Comparison of ENCODE assay signal across 19 cellular contexts in genomic region chr15:27865926-27866325, GRCh38.
DNase-seq lines count a peak whose midpoint lies in the region; ATAC-seq and TF ChIP-seq lines count a peak whose summit lies in the region.
"Had no signal": no experiment of that assay in that cellular context is flagged by ENCODE, and none has a peak within 500 bp of the region (broad histone marks: within the 10 kb centered on the region; RNA-seq: fewer than 3 reads in every experiment).

No MANE protein-coding gene starts in this region.

- no peaks in the 10 kb centered on the region for H3K36me3 ChIP-seq in BLaER1
- H3K36me3 ChIP-seq: BE2C had no signal

- TF ChIP-seq CTCF in neural crest cell (conservative IDR thresholded peaks at IDR 0.05) = no peak
- no peak for TF ChIP-seq CTCF in progenitor cell of endocrine pancreas (IDR thresholded peaks at IDR 0.05; ENCODE audit: unreplicated experiment)

- DNase-seq in D341Med (ENCODE audit: low spot score) = peak; percentile 10
- no peak for DNase-seq in neural crest cell (ENCODE audit: low read depth, low spot score)
- no peak for DNase-seq in progenitor cell of endocrine pancreas (ENCODE audit: low spot score, unreplicated experiment)
- DNase-seq in stimulated activated CD4-positive, alpha-beta T cell treated with anti-CD3 and anti-CD28 coated beads, Interleukin-15, amount 100 ng/mL, for 24 hours = no peak
- DNase-seq: BE2C; Calu3; CD4-positive, alpha-beta memory T cell; DMS 273 treated with DMSO at 0.1 percent for 48 hours; DMS53; EL; GM23248; HCEC 1CT; KBM-7 had no signal

- H3K27me3 Mint-ChIP-seq in neural crest cell (ENCODE audit: low read depth) (no peaks in the 10 kb centered on the region), progenitor cell of endocrine pancreas (peaks cover 18% of the 10 kb centered on the region)
- H3K27me3 Mint-ChIP-seq: CD4-positive, alpha-beta memory T cell; IgD-negative memory B cell had no signal

- H3K4me3 Mint-ChIP-seq in neural crest cell = no peak overlapping the region
- no peak overlapping the region for H3K4me3 Mint-ChIP-seq in progenitor cell of endocrine pancreas (ENCODE audit: low read depth)
- H3K4me3 Mint-ChIP-seq: CD14-positive monocyte; CD4-positive, alpha-beta memory T cell had no signal

- H3K27me3 ChIP-seq in BLaER1 = no peaks in the 10 kb centered on the region
- H3K27me3 ChIP-seq: BE2C had no signal

- peaks cover 16% of the 10 kb centered on the region for H3K9me3 ChIP-seq in BLaER1
- H3K9me3 ChIP-seq: BE2C had no signal

- H3K36me3 Mint-ChIP-seq in neural crest cell (ENCODE audit: low read depth) (no peaks in the 10 kb centered on the region), progenitor cell of endocrine pancreas (ENCODE audit: insufficient read depth) (no peaks in the 10 kb centered on the region)
- H3K36me3 Mint-ChIP-seq: CD14-positive monocyte; CD4-positive, alpha-beta memory T cell; IgD-negative memory B cell had no signal

- H3K4me1 ChIP-seq in BLaER1 = peaks cover 82% of the 10 kb centered on the region
- H3K4me1 ChIP-seq: BE2C had no signal

- H3K4me1 Mint-ChIP-seq in neural crest cell = peaks cover 9% of the 10 kb centered on the region
- no peaks in the 10 kb centered on the region for H3K4me1 Mint-ChIP-seq in progenitor cell of endocrine pancreas (ENCODE audit: low read depth)
- H3K4me1 Mint-ChIP-seq: CD14-positive monocyte; CD4-positive, alpha-beta memory T cell had no signal

- H3K9ac ChIP-seq in BLaER1 = 0 out of 2 replicates have a peak overlapping the region, but pooled peaks have one; percentile 6
- H3K9ac ChIP-seq: GM23248 had no signal

- peak overlapping the region; percentile 86 for H3K4me2 ChIP-seq in BLaER1

- ATAC-seq in HG03460 (IDR thresholded peaks at IDR 0.05; ENCODE audit: unreplicated experiment) = no peak
- ATAC-seq: GM12878, HepG2 had no signal

- H3K27ac Mint-ChIP-seq in neural crest cell (ENCODE audit: unreplicated experiment) (peak overlapping the region; percentile 50), progenitor cell of endocrine pancreas (peak overlapping the region; percentile 10)
- H3K27ac Mint-ChIP-seq: CD14-positive monocyte; CD4-positive, alpha-beta memory T cell; IgD-negative memory B cell had no signal

- H3K4me3 ChIP-seq in BLaER1 = no peak overlapping the region
- H3K4me3 ChIP-seq: GM12878, GM23248 had no signal

- H3K27ac ChIP-seq in BLaER1 = peak overlapping the region; percentile 72
- H3K27ac ChIP-seq: GM23248 had no signal

- no peaks in the 10 kb centered on the region for H3K9me3 Mint-ChIP-seq in neural crest cell
- peaks cover 8% of the 10 kb centered on the region for H3K9me3 Mint-ChIP-seq in progenitor cell of endocrine pancreas (ENCODE audit: low read depth)

- H4K20me1 ChIP-seq in BLaER1 = no peaks in the 10 kb centered on the region
